In the genomic region with DNA sequence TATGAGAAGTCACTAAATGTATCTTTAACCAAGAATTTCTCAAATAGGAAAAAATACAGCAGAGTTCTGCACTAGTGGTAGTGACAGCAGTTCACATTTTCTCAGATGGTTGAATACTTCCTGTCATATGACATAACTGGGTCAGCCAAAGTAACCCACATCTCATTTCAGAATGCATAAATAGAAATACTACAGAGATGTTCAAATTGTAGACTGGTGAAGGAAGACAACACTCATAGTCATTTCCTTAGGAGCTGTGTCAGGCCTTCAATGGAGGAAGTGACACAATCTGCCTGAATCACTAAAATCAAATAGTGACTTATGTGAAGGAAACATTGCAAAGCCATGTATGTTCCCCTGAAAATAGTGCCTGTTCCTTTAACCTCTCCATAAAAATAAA, we compare ENCODE assay signal across 8 cellular contexts. TPM values are rescaled to one million over a fixed set of nuclear protein-coding genes. Genes with fewer than 3 reads are reported as not detected.
DNase-seq lines count a peak whose midpoint lies in the region; ATAC-seq, FAIRE-seq and TF ChIP-seq lines count a peak whose summit lies in the region.

No MANE protein-coding gene starts in this region.

- dilution Hi-C loops in keratinocyte (cut with MboI; ENCODE audit: extremely low pct_ligation_motif_present, low sequenced_read_pairs), result no loop called here

- H3K4me1 ChIP-seq in keratinocyte (ENCODE audit: control insufficient read depth, extremely low read depth, insufficient read depth, low read length), result peaks cover 17% of the 10 kb centered on the region

- H2AFZ ChIP-seq in keratinocyte (ENCODE audit: control insufficient read depth, low read length), result no peak overlapping the region

- H3K4me3 ChIP-seq in keratinocyte (ENCODE audit: control insufficient read depth in 2 of 3, extremely low read depth in 1 of 3, insufficient read depth in 2 of 3, low read depth in 1 of 3, low read length in 3 of 3), result no peak overlapping the region

- H3K27ac Mint-ChIP-seq in activated T-cell treated with anti-CD3 and anti-CD28 coated beads, Interleukin-2, amount 50 U/mL, for 72 hours, result peak overlapping the region; percentile 56

- H3K36me3 Mint-ChIP-seq in activated T-cell treated with anti-CD3 and anti-CD28 coated beads, Interleukin-2, amount 50 U/mL, for 72 hours (ENCODE audit: insufficient read depth in 2 of 2), result no peaks in the 10 kb centered on the region

- H4K20me1 ChIP-seq in keratinocyte (ENCODE audit: control insufficient read depth, extremely low read depth, insufficient read depth, low read length), result peaks cover 6% of the 10 kb centered on the region

- no peaks in the 10 kb centered on the region for H3K9me3 Mint-ChIP-seq in activated T-cell treated with anti-CD3 and anti-CD28 coated beads, Interleukin-2, amount 50 U/mL, for 72 hours

- no peaks in the 10 kb centered on the region for H3K9me1 ChIP-seq in keratinocyte (ENCODE audit: control insufficient read depth, extremely low read depth, insufficient read depth, low read length)

- POLR2A ChIA-PET in HEK293T (lab: Yijun Ruan, JAX), result no interaction called here

- peaks cover 18% of the 10 kb centered on the region for H3K4me1 Mint-ChIP-seq in activated T-cell treated with anti-CD3 and anti-CD28 coated beads, Interleukin-2, amount 50 U/mL, for 72 hours (ENCODE audit: low read depth)

- TF ChIP-seq CTCF in keratinocyte (optimal IDR thresholded peaks at IDR 0.05 in 1 of 3, IDR thresholded peaks at IDR 0.05 in 1 of 3, conservative IDR thresholded peaks at IDR 0.05 in 1 of 3; ENCODE audit: extremely low read depth in 1 of 3, insufficient read depth in 2 of 3, low read length in 3 of 3), result no peak

- peak overlapping the region; percentile 42 for H3K4me2 ChIP-seq in keratinocyte (ENCODE audit: control insufficient read depth, extremely low read depth, insufficient read depth, low read depth, low read length)

- H3K9me3 ChIP-seq in keratinocyte (ENCODE audit: control insufficient read depth, low read depth, low read length), result no peaks in the 10 kb centered on the region

- H3K27me3 Mint-ChIP-seq in activated T-cell treated with anti-CD3 and anti-CD28 coated beads, Interleukin-2, amount 50 U/mL, for 72 hours (ENCODE audit: low read depth), result no peaks in the 10 kb centered on the region

- DNase-seq in GM04503 (ENCODE audit: low read depth), result peak; percentile 35
- peak; percentile 76 for DNase-seq in HS-5 (ENCODE audit: low read depth)
- peak; percentile 26 to 34 for DNase-seq in activated T-cell treated with anti-CD3 and anti-CD28 coated beads, Interleukin-2, amount 50 U/mL, for 72 hours
- no peak for DNase-seq in keratinocyte (ENCODE audit: low read depth, low spot score)
- DNase-seq in cerebellar nuclear complex (lab: John Stamatoyannopoulos, UW), result no peak
- no peak for DNase-seq in T1000 (lab: John Stamatoyannopoulos, UW)
- no peak for DNase-seq in HEK293T (ENCODE audit: extremely low spot score)

- no peak for FAIRE-seq in keratinocyte (lab: Jason Lieb, UNC)

- CTCF ChIA-PET in HEK293T (lab: Yijun Ruan, JAX), result interaction anchor here (0.6 kb wide), 1 partner anchor 388 kb away, joined by 3 read pairs; no protein-coding TSS in a partner anchor

- ATAC-seq in GM21367 (IDR thresholded peaks at IDR 0.05; ENCODE audit: unreplicated experiment), result peak; percentile 97
- ATAC-seq in activated T-cell treated with anti-CD3 and anti-CD28 coated beads, Interleukin-2, amount 50 U/mL, for 72 hours (replicated peaks in 1 of 2), result peak; percentile 100

- H3K9ac ChIP-seq in keratinocyte (ENCODE audit: control insufficient read depth, extremely low read depth, insufficient read depth, low read length), result no peak overlapping the region

- H3K79me2 ChIP-seq in keratinocyte (ENCODE audit: control insufficient read depth, insufficient read depth, low read length), result peaks cover 4% of the 10 kb centered on the region

- H3K27ac ChIP-seq in keratinocyte (ENCODE audit: control insufficient read depth, insufficient read depth, low read length), result no peak overlapping the region

- peak overlapping the region in 1 of 2 donors; percentile 31 for H3K4me3 Mint-ChIP-seq in activated T-cell treated with anti-CD3 and anti-CD28 coated beads, Interleukin-2, amount 50 U/mL, for 72 hours

- no peaks in the 10 kb centered on the region for H3K27me3 ChIP-seq in keratinocyte (ENCODE audit: control insufficient read depth, extremely low read depth, insufficient read depth, low read length)

- no peaks in the 10 kb centered on the region for H3K36me3 ChIP-seq in keratinocyte (ENCODE audit: control insufficient read depth in 2 of 2, extremely low read depth in 1 of 2, insufficient read depth in 2 of 2, low read length in 2 of 2)

TF ChIP-seq in HEK293T, 16 proteins besides CTCF, POLR2A, EP300 and RAD21:
- TF ChIP-seq ARNT (IDR thresholded peaks at IDR 0.05), result no peak
- TF ChIP-seq SP1 (IDR thresholded peaks at IDR 0.05), result no peak
- no peak for TF ChIP-seq SUZ12 (IDR thresholded peaks at IDR 0.05)
- TF ChIP-seq CTBP1 (IDR thresholded peaks at IDR 0.05; ENCODE audit: borderline replicate concordance), result no peak

RNA-seq across cellular contexts. Expression of gene FERMT2, which starts 32.4 kb away (rescaled TPM):
- 10 to 100 TPM; 12.1 to 18.8 TPM for total RNA-seq in activated T-cell treated with anti-CD3 and anti-CD28 coated beads, Interleukin-2, amount 50 U/mL, for 72 hours
- polyA plus RNA-seq in keratinocyte, result 9.7 to 19.6 TPM (median 15.0 TPM) in 3 replicates
- 23.4 TPM for polyA plus RNA-seq in keratinocyte (2011; ENCODE audit: low read depth)
- polyA plus RNA-seq in keratinocyte (2011; cell fraction: cytosol; rRNA removed), result 10.9 and 20.5 TPM in 2 replicates
- 23.4 and 34.5 TPM in 2 replicates for polyA plus RNA-seq in keratinocyte (2011; cell fraction: nucleus; rRNA removed)
- 6.4 and 12.0 TPM in 2 replicates for polyA plus RNA-seq in keratinocyte (2012; ENCODE audit: low replicate concordance)
- polyA minus RNA-seq in keratinocyte, result 8.0 to 16.8 TPM (median 10.6 TPM) in 3 replicates
- polyA minus RNA-seq in keratinocyte (2011; cell fraction: cytosol; rRNA and poly(A)+ RNA removed), result 13.6 TPM
- polyA minus RNA-seq in keratinocyte (2011; cell fraction: nucleus; rRNA and poly(A)+ RNA removed), result 12.3 and 21.5 TPM in 2 replicates

Comparison
In these comparisons a context has a peak if more than half of its experiments do, and no peak if none do; other contexts are left out.
1. DNase-seq: peak in GM04503 (single experiment), HS-5 (single experiment) and activated T-cell treated with anti-CD3 and anti-CD28 coated beads, Interleukin-2, amount 50 U/mL, for 72 hours (2 of 2); none in keratinocyte (single experiment), cerebellar nuclear complex (0 of 2), T1000 (single experiment) and HEK293T (single experiment).